In genomic region chr10:129467346-129468119, GRCh38 we compare ENCODE assay signal across 8 cellular contexts. TPM values are rescaled to one million over a fixed set of nuclear protein-coding genes. Genes with fewer than 3 reads are reported as not detected.
DNase-seq lines count a peak whose midpoint lies in the region; ATAC-seq, FAIRE-seq and TF ChIP-seq lines count a peak whose summit lies in the region.

No MANE protein-coding gene starts in this region.

- peak overlapping the region; percentile 78 for H3K4me2 ChIP-seq in keratinocyte (ENCODE audit: control insufficient read depth, extremely low read depth, insufficient read depth, low read depth, low read length)

- no peak for TF ChIP-seq CTCF in keratinocyte (optimal IDR thresholded peaks at IDR 0.05 in 1 of 3, IDR thresholded peaks at IDR 0.05 in 1 of 3, conservative IDR thresholded peaks at IDR 0.05 in 1 of 3; ENCODE audit: extremely low read depth in 1 of 3, insufficient read depth in 2 of 3, low read length in 3 of 3)

- H3K36me3 ChIP-seq in HUES6 (ENCODE audit: control insufficient read depth, insufficient read depth, low read length) = 0 out of 2 replicates have a peak, but pooled peaks cover 5% of the 10 kb centered on the region
- no peaks in the 10 kb centered on the region for H3K36me3 ChIP-seq in keratinocyte (ENCODE audit: control insufficient read depth in 2 of 2, extremely low read depth in 1 of 2, insufficient read depth in 2 of 2, low read length in 2 of 2)

- no peaks in the 10 kb centered on the region for H3K9me3 Mint-ChIP-seq in stimulated activated effector memory CD8-positive, alpha-beta T cell treated with anti-CD3 and anti-CD28 coated beads, Interleukin-12 subunit alpha, Interleukin-12 subunit beta, amount 100 ng/mL, for 72 hours

- dilution Hi-C loops in keratinocyte (cut with MboI; ENCODE audit: extremely low pct_ligation_motif_present, low sequenced_read_pairs) = no loop called here

- peak; percentile 14 for DNase-seq in stimulated activated CD4-positive, alpha-beta T cell treated with anti-CD3 and anti-CD28 coated beads, Interleukin-15, amount 100 ng/mL, for 24 hours
- DNase-seq in stimulated activated CD4-positive, alpha-beta T cell treated with anti-CD3 and anti-CD28 coated beads, Interleukin-4, amount 100 ng/mL, for 24 hours = no peak
- DNase-seq in astrocyte of the hippocampus (ENCODE audit: low read depth, low spot score) (peak; percentile 20), keratinocyte (ENCODE audit: low read depth, low spot score) (no peak), NCI-H524 treated with DMSO at 0.1 percent for 48 hours (lab: John Stamatoyannopoulos, UW) (no peak), NCI-H2029 (lab: John Stamatoyannopoulos, UW) (no peak)
- no peak for DNase-seq in stimulated activated effector memory CD8-positive, alpha-beta T cell treated with anti-CD3 and anti-CD28 coated beads, Interleukin-12 subunit alpha, Interleukin-12 subunit beta, amount 100 ng/mL, for 72 hours (ENCODE audit: low spot score in 2 of 2)

- H3K4me1 Mint-ChIP-seq in stimulated activated effector memory CD8-positive, alpha-beta T cell treated with anti-CD3 and anti-CD28 coated beads, Interleukin-12 subunit alpha, Interleukin-12 subunit beta, amount 100 ng/mL, for 72 hours = peaks cover 8% of the 10 kb centered on the region

- H3K27me3 ChIP-seq in HUES6 (ENCODE audit: control insufficient read depth, insufficient read depth, low read length) (peaks cover 12% of the 10 kb centered on the region), keratinocyte (ENCODE audit: control insufficient read depth, extremely low read depth, insufficient read depth, low read length) (no peaks in the 10 kb centered on the region)

- H3K4me3 ChIP-seq in HUES6 (ENCODE audit: low read depth, low read length) (peak overlapping the region; percentile 88), keratinocyte (ENCODE audit: control insufficient read depth in 2 of 3, extremely low read depth in 1 of 3, insufficient read depth in 2 of 3, low read depth in 1 of 3, low read length in 3 of 3) (peak overlapping the region; percentile 74 to 85 (median 76))

- H3K36me3 Mint-ChIP-seq in stimulated activated effector memory CD8-positive, alpha-beta T cell treated with anti-CD3 and anti-CD28 coated beads, Interleukin-12 subunit alpha, Interleukin-12 subunit beta, amount 100 ng/mL, for 72 hours = no peaks in the 10 kb centered on the region

- H3K27ac Mint-ChIP-seq in stimulated activated effector memory CD8-positive, alpha-beta T cell treated with anti-CD3 and anti-CD28 coated beads, Interleukin-12 subunit alpha, Interleukin-12 subunit beta, amount 100 ng/mL, for 72 hours = peak overlapping the region; percentile 83

- no peak for FAIRE-seq in keratinocyte (lab: Jason Lieb, UNC)

- H3K9ac ChIP-seq in HUES6 (ENCODE audit: low read length) (peak overlapping the region; percentile 76), keratinocyte (ENCODE audit: control insufficient read depth, extremely low read depth, insufficient read depth, low read length) (peak overlapping the region; percentile 68)

- H3K79me2 ChIP-seq in keratinocyte (ENCODE audit: control insufficient read depth, insufficient read depth, low read length) = no peaks in the 10 kb centered on the region

- H2AFZ ChIP-seq in keratinocyte (ENCODE audit: control insufficient read depth, low read length) = peak overlapping the region; percentile 84

- ATAC-seq in stimulated activated effector memory CD8-positive, alpha-beta T cell treated with anti-CD3 and anti-CD28 coated beads, Interleukin-12 subunit alpha, Interleukin-12 subunit beta, amount 100 ng/mL, for 72 hours = peak; percentile 2

- H3K9me1 ChIP-seq in keratinocyte (ENCODE audit: control insufficient read depth, extremely low read depth, insufficient read depth, low read length) = no peaks in the 10 kb centered on the region

- H4K20me1 ChIP-seq in keratinocyte (ENCODE audit: control insufficient read depth, extremely low read depth, insufficient read depth, low read length) = no peaks in the 10 kb centered on the region

- H3K4me3 Mint-ChIP-seq in stimulated activated effector memory CD8-positive, alpha-beta T cell treated with anti-CD3 and anti-CD28 coated beads, Interleukin-12 subunit alpha, Interleukin-12 subunit beta, amount 100 ng/mL, for 72 hours = peak overlapping the region; percentile 76

- H3K9me3 ChIP-seq in HUES6 (ENCODE audit: control insufficient read depth, insufficient read depth, low read depth, low read length) (no peaks in the 10 kb centered on the region), keratinocyte (ENCODE audit: control insufficient read depth, low read depth, low read length) (no peaks in the 10 kb centered on the region)

- H3K27ac ChIP-seq in HUES6 (ENCODE audit: low read depth, low read length) = peak overlapping the region; percentile 56; the same call in 1 of the 2 replicates
- H3K27ac ChIP-seq in keratinocyte (ENCODE audit: control insufficient read depth, insufficient read depth, low read length) = peak overlapping the region; percentile 13

- H3K4me1 ChIP-seq in HUES6 (ENCODE audit: control insufficient read depth, insufficient read depth, low read length) = peaks cover 11% of the 10 kb centered on the region
- peaks cover 12% of the 10 kb centered on the region for H3K4me1 ChIP-seq in keratinocyte (ENCODE audit: control insufficient read depth, extremely low read depth, insufficient read depth, low read length)

RNA-seq across cellular contexts. Expression of gene MGMT, which starts 0.5 kb away (rescaled TPM):
- 15.2 to 17.2 TPM (median 15.2 TPM) in 3 replicates for polyA plus RNA-seq in keratinocyte
- polyA plus RNA-seq in keratinocyte (2011; ENCODE audit: low read depth) = 2.5 TPM
- 11.2 and 21.2 TPM in 2 replicates for polyA plus RNA-seq in keratinocyte (2011; cell fraction: cytosol; rRNA removed)
- polyA plus RNA-seq in keratinocyte (2011; cell fraction: nucleus; rRNA removed) = 10.8 and 15.2 TPM in 2 replicates
- polyA plus RNA-seq in keratinocyte (2012; ENCODE audit: low replicate concordance) = 10.9 and 18.4 TPM in 2 replicates
- polyA minus RNA-seq in keratinocyte = 5.7 to 12.9 TPM (median 9.3 TPM) in 3 replicates
- polyA minus RNA-seq in keratinocyte (2011; cell fraction: cytosol; rRNA and poly(A)+ RNA removed) = 6.3 TPM
- 9.1 and 12.2 TPM in 2 replicates for polyA minus RNA-seq in keratinocyte (2011; cell fraction: nucleus; rRNA and poly(A)+ RNA removed)

Comparison
In these comparisons a context has a peak if more than half of its experiments do, and no peak if none do; other contexts are left out.
1. DNase-seq: peak in stimulated activated CD4-positive, alpha-beta T cell treated with anti-CD3 and anti-CD28 coated beads, Interleukin-15, amount 100 ng/mL, for 24 hours (single experiment) and astrocyte of the hippocampus (single experiment); none in stimulated activated CD4-positive, alpha-beta T cell treated with anti-CD3 and anti-CD28 coated beads, Interleukin-4, amount 100 ng/mL, for 24 hours (single experiment), keratinocyte (single experiment), stimulated activated effector memory CD8-positive, alpha-beta T cell treated with anti-CD3 and anti-CD28 coated beads, Interleukin-12 subunit alpha, Interleukin-12 subunit beta, amount 100 ng/mL, for 72 hours (0 of 2), NCI-H524 treated with DMSO at 0.1 percent for 48 hours (single experiment) and NCI-H2029 (single experiment).